In genomic region chr2:222393733-222394267, GRCh38 we compare ENCODE assay signal across 30 cellular contexts. TPM values are rescaled to one million over a fixed set of nuclear protein-coding genes. Genes with fewer than 3 reads are reported as not detected.
"Had no signal": no experiment of that assay in that cellular context is flagged by ENCODE, and none has a peak within 500 bp of the region (broad histone marks: within the 10 kb centered on the region; RNA-seq: fewer than 3 reads in every experiment).

No MANE protein-coding gene starts in this region.

- H3K27ac ChIP-seq: ascending aorta, SJCRH30, SK-N-MC, WERI-Rb-1 had no signal

- H3K27me3 ChIP-seq: ascending aorta, SJCRH30 had no signal

- H3K27ac Mint-ChIP-seq: activated CD4-positive, alpha-beta T cell treated with anti-CD3 and anti-CD28 coated beads, Interleukin-2, amount 10 ng/mL, durations not matched to agents 24 days and 14 days; activated CD8-positive, alpha-beta T cell treated with anti-CD3 and anti-CD28 coated beads for 36 hours; activated naive CD8-positive, alpha-beta T cell treated with anti-CD3 and anti-CD28 coated beads for 36 hours; activated T-cell treated with anti-CD3 and anti-CD28 coated beads, Interleukin-2, amount 50 U/mL, for 72 hours; activated T-helper 17 cell treated with anti-CD3 and anti-CD28 coated beads, Interleukin-2, amount 50 U/mL, for 72 hours had no signal

- ATAC-seq: activated CD8-positive, alpha-beta T cell treated with anti-CD3 and anti-CD28 coated beads for 36 hours; activated T-cell treated with anti-CD3 and anti-CD28 coated beads, Interleukin-2, amount 50 U/mL, for 72 hours; activated T-helper 17 cell treated with anti-CD3 and anti-CD28 coated beads, Interleukin-2, amount 50 U/mL, for 72 hours had no signal

- H3K4me3 Mint-ChIP-seq: activated CD4-positive, alpha-beta T cell treated with anti-CD3 and anti-CD28 coated beads, Interleukin-2, amount 10 ng/mL, durations not matched to agents 24 days and 14 days; activated CD8-positive, alpha-beta T cell treated with anti-CD3 and anti-CD28 coated beads for 36 hours; activated naive CD8-positive, alpha-beta T cell treated with anti-CD3 and anti-CD28 coated beads for 36 hours; activated T-cell treated with anti-CD3 and anti-CD28 coated beads, Interleukin-2, amount 50 U/mL, for 72 hours; activated T-helper 17 cell treated with anti-CD3 and anti-CD28 coated beads, Interleukin-2, amount 50 U/mL, for 72 hours had no signal

- H3K36me3 Mint-ChIP-seq: activated naive CD8-positive, alpha-beta T cell treated with anti-CD3 and anti-CD28 coated beads for 36 hours had no signal

- H3K4me3 ChIP-seq: ascending aorta, MG63, SJCRH30, SK-N-MC had no signal

- H3K4me1 ChIP-seq: ascending aorta, SJCRH30 had no signal

- DNase-seq: activated CD4-positive, alpha-beta T cell treated with anti-CD3 and anti-CD28 coated beads, Interleukin-2, amount 10 ng/mL, durations not matched to agents 24 days and 14 days; activated CD4-positive, alpha-beta T cell treated with anti-CD3 and anti-CD28 coated beads, Interleukin-2, amount 50 U/mL, for 4 hours; activated CD8-positive, alpha-beta T cell treated with anti-CD3 and anti-CD28 coated beads for 36 hours; activated effector memory CD4-positive, alpha-beta T cell treated with anti-CD3 and anti-CD28 coated beads, Interleukin-2, amount 50 U/mL, for 16 hours; activated naive CD4-positive, alpha-beta T cell; activated naive CD4-positive, alpha-beta T cell treated with anti-CD3 and anti-CD28 coated beads, Interleukin-2, amount 50 U/mL, for 16 hours; activated naive CD8-positive, alpha-beta T cell treated with anti-CD3 and anti-CD28 coated beads for 36 hours; activated T-cell treated with anti-CD3 and anti-CD28 coated beads, Interleukin-2, amount 50 U/mL, for 1 hour; activated T-cell treated with anti-CD3 and anti-CD28 coated beads, Interleukin-2, amount 50 U/mL, for 72 hours; amygdala; Kasumi-1; MG63; NCI-H1048; NCI-H1105 treated with DMSO at 0.1 percent for 48 hours; NCI-H1436; NCI-H1694; NCI-H1930; NCI-H2081 treated with DMSO at 0.1 percent for 48 hours; NCI-H510A; NCI-H526; NCI-H748 treated with DMSO at 0.1 percent for 48 hours; NK-92 treated with Interleukin-12 subunit alpha and Interleukin-12 subunit beta, amount 100 ng/mL, for 24 hours; OCI-M1; SHP77; SJCRH30; T1000; WERI-Rb-1 had no signal

- H3K9me3 Mint-ChIP-seq: activated CD4-positive, alpha-beta T cell treated with anti-CD3 and anti-CD28 coated beads, Interleukin-2, amount 10 ng/mL, durations not matched to agents 24 days and 14 days; activated CD8-positive, alpha-beta T cell treated with anti-CD3 and anti-CD28 coated beads for 36 hours; activated naive CD8-positive, alpha-beta T cell treated with anti-CD3 and anti-CD28 coated beads for 36 hours; activated T-helper 17 cell treated with anti-CD3 and anti-CD28 coated beads, Interleukin-2, amount 50 U/mL, for 72 hours had no signal

- H3K9me3 ChIP-seq: ascending aorta, MG63, SJCRH30 had no signal

- H3K4me1 Mint-ChIP-seq: activated CD4-positive, alpha-beta T cell treated with anti-CD3 and anti-CD28 coated beads, Interleukin-2, amount 10 ng/mL, durations not matched to agents 24 days and 14 days; activated naive CD8-positive, alpha-beta T cell treated with anti-CD3 and anti-CD28 coated beads for 36 hours; activated T-helper 17 cell treated with anti-CD3 and anti-CD28 coated beads, Interleukin-2, amount 50 U/mL, for 72 hours had no signal

- H3K36me3 ChIP-seq: ascending aorta, MG63, SJCRH30, WERI-Rb-1 had no signal

RNA-seq across cellular contexts. Expression of gene SGPP2, which starts 30.5 kb away (rescaled TPM):
- total RNA-seq: SJCRH30 had no signal
